8 cellular contexts compared by ENCODE assay signal in genomic region chr2:39435974-39436591, GRCh38. TPM values are rescaled to one million over a fixed set of nuclear protein-coding genes. Genes with fewer than 3 reads are reported as not detected.
A peak's percentile ranks its signal among the peaks of the same experiment; 100 is the strongest.
DNase-seq lines count a peak whose midpoint lies in the region; ATAC-seq and TF ChIP-seq lines count a peak whose summit lies in the region.

No MANE protein-coding gene starts in this region.

- H3K9me3 Mint-ChIP-seq in CD8-positive, alpha-beta memory T cell: no peaks in the 10 kb centered on the region
- H3K9me3 Mint-ChIP-seq in T-helper 2 cell treated with Interferon-gamma antibody and Interleukin-4, amounts not matched to agents 5 μg/mL and 100 μg/mL, for 36 hours: no peaks in the 10 kb centered on the region

- CTCF ChIA-PET in CD8-positive, alpha-beta memory T cell (lab: Charles Lee): interaction anchor here (1.5 kb wide), 1 partner anchor 8 kb away, joined by 4 read pairs; no protein-coding TSS in a partner anchor
- CTCF ChIA-PET in HEK293T (lab: Yijun Ruan, JAX): no interaction called here

- peak overlapping the region; percentile 87 to 95 (median 93) for H3K4me3 Mint-ChIP-seq in CD8-positive, alpha-beta memory T cell
- peak overlapping the region; percentile 92 for H3K4me3 Mint-ChIP-seq in T-helper 2 cell treated with Interferon-gamma antibody and Interleukin-4, amounts not matched to agents 5 μg/mL and 100 μg/mL, for 36 hours

- H3K27me3 ChIP-seq in CD8-positive, alpha-beta memory T cell (ENCODE audit: insufficient read depth, low read length, poor library complexity, severe bottlenecking): no peaks in the 10 kb centered on the region
- H3K27me3 ChIP-seq in neural cell (ENCODE audit: insufficient read depth, low read depth, low read length): no peaks in the 10 kb centered on the region

- peaks cover 42% of the 10 kb centered on the region for H3K4me1 ChIP-seq in CD8-positive, alpha-beta memory T cell (ENCODE audit: insufficient read depth, low read length)

- H3K9ac ChIP-seq in neural cell (ENCODE audit: low read length): peak overlapping the region; percentile 91

- no peak for TF ChIP-seq EP300 in neural cell (conservative IDR thresholded peaks at IDR 0.05; ENCODE audit: poor library complexity, severe bottlenecking)

- no peak for TF ChIP-seq CTCF in fibroblast of the aortic adventitia (IDR thresholded peaks at IDR 0.05; ENCODE audit: insufficient read depth, low read length)
- TF ChIP-seq CTCF in neural cell (IDR thresholded peaks at IDR 0.05; ENCODE audit: poor library complexity, severe bottlenecking): no peak

- POLR2A ChIA-PET in CD8-positive, alpha-beta memory T cell (lab: Charles Lee): no interaction called here
- POLR2A ChIA-PET in HEK293T (lab: Yijun Ruan, JAX): interaction anchor here (0.6 to 1.7 kb wide), 6 partner anchors 14 to 73 kb away, joined by 3 to 4 read pairs (median 4); no protein-coding TSS in a partner anchor

- no peaks in the 10 kb centered on the region for H4K20me1 ChIP-seq in neural cell (ENCODE audit: insufficient read depth)

- no peaks in the 10 kb centered on the region for H3K27me3 Mint-ChIP-seq in CD8-positive, alpha-beta memory T cell
- H3K27me3 Mint-ChIP-seq in T-helper 2 cell treated with Interferon-gamma antibody and Interleukin-4, amounts not matched to agents 5 μg/mL and 100 μg/mL, for 36 hours (ENCODE audit: low read depth): no peaks in the 10 kb centered on the region

- DNase-seq in CD8-positive, alpha-beta memory T cell: no peak
- DNase-seq in HEK293T (ENCODE audit: extremely low spot score): no peak
- no peak for DNase-seq in T-helper 2 cell treated with Interferon-gamma antibody and Interleukin-4, amounts not matched to agents 5 μg/mL and 100 μg/mL, for 36 hours (ENCODE audit: low spot score)
- peak; percentile 81 for DNase-seq in fibroblast of the aortic adventitia (ENCODE audit: low read depth)
- DNase-seq in HuH-7 (ENCODE audit: low spot score): no peak

- peak overlapping the region; percentile 60 to 95 (median 84) for H3K27ac Mint-ChIP-seq in CD8-positive, alpha-beta memory T cell
- H3K27ac Mint-ChIP-seq in T-helper 2 cell treated with Interferon-gamma antibody and Interleukin-4, amounts not matched to agents 5 μg/mL and 100 μg/mL, for 36 hours: peak overlapping the region; percentile 71

- ATAC-seq in GM18505 (IDR thresholded peaks at IDR 0.05; ENCODE audit: unreplicated experiment): no peak
- no peak for ATAC-seq in GM19328 (IDR thresholded peaks at IDR 0.05; ENCODE audit: unreplicated experiment)

- no peaks in the 10 kb centered on the region for H3K9me3 ChIP-seq in CD8-positive, alpha-beta memory T cell (ENCODE audit: low read length)
- H3K9me3 ChIP-seq in neural cell (ENCODE audit: low read length): no peaks in the 10 kb centered on the region

- H3K4me1 Mint-ChIP-seq in CD8-positive, alpha-beta memory T cell: peaks cover 45 to 68% (median 60%) of the 10 kb centered on the region in 3 donors
- H3K4me1 Mint-ChIP-seq in T-helper 2 cell treated with Interferon-gamma antibody and Interleukin-4, amounts not matched to agents 5 μg/mL and 100 μg/mL, for 36 hours (ENCODE audit: low read depth): peaks cover 42% of the 10 kb centered on the region

- H3F3A ChIP-seq in neural cell (ENCODE audit: insufficient read depth, low read length, poor library complexity, severe bottlenecking): no peaks in the 10 kb centered on the region

- no peaks in the 10 kb centered on the region for H3K9me2 ChIP-seq in neural cell (ENCODE audit: insufficient read depth, low read length)

- peak overlapping the region; percentile 68 for H3K27ac ChIP-seq in CD8-positive, alpha-beta memory T cell (ENCODE audit: low read depth, low read length)
- H3K27ac ChIP-seq in neural cell (ENCODE audit: low read length): peak overlapping the region; percentile 81

- TF ChIP-seq POLR2A in GM18505 (IDR thresholded peaks at IDR 0.05; ENCODE audit: borderline replicate concordance, extremely low read depth, insufficient read depth, insufficient read length): no peak

- H3K36me3 ChIP-seq in CD8-positive, alpha-beta memory T cell (ENCODE audit: insufficient read depth, low read length): no peaks in the 10 kb centered on the region
- H3K36me3 ChIP-seq in neural cell (ENCODE audit: insufficient read depth, low read length): no peaks in the 10 kb centered on the region

- peak overlapping the region; percentile 95 for H3K4me2 ChIP-seq in neural cell (ENCODE audit: low read length)

- H2AFZ ChIP-seq in neural cell (ENCODE audit: low read depth, low read length): peak overlapping the region; percentile 51

- H3K36me3 Mint-ChIP-seq in CD8-positive, alpha-beta memory T cell: peaks cover 0 to 8% (median 0%) of the 10 kb centered on the region in 3 donors
- peaks cover 3% of the 10 kb centered on the region for H3K36me3 Mint-ChIP-seq in T-helper 2 cell treated with Interferon-gamma antibody and Interleukin-4, amounts not matched to agents 5 μg/mL and 100 μg/mL, for 36 hours (ENCODE audit: low read depth)

- TF ChIP-seq RAD21 in neural cell (conservative IDR thresholded peaks at IDR 0.05): no peak

- H3K4me3 ChIP-seq in CD8-positive, alpha-beta memory T cell (ENCODE audit: low read length): peak overlapping the region; percentile 85
- H3K4me3 ChIP-seq in fibroblast of the aortic adventitia (ENCODE audit: low read depth, low read length): peak overlapping the region; percentile 94
- H3K4me3 ChIP-seq in neural cell (ENCODE audit: low read length): peak overlapping the region; percentile 93

- peaks cover 57% of the 10 kb centered on the region for H3K79me2 ChIP-seq in neural cell (replicated peaks; ENCODE audit: insufficient read depth, low read length)

TF ChIP-seq in HEK293T, 16 proteins besides CTCF, POLR2A, EP300 and RAD21:
- TF ChIP-seq HDGF (IDR thresholded peaks at IDR 0.05; ENCODE audit: borderline replicate concordance): no peak
- TF ChIP-seq, protein P1, sequence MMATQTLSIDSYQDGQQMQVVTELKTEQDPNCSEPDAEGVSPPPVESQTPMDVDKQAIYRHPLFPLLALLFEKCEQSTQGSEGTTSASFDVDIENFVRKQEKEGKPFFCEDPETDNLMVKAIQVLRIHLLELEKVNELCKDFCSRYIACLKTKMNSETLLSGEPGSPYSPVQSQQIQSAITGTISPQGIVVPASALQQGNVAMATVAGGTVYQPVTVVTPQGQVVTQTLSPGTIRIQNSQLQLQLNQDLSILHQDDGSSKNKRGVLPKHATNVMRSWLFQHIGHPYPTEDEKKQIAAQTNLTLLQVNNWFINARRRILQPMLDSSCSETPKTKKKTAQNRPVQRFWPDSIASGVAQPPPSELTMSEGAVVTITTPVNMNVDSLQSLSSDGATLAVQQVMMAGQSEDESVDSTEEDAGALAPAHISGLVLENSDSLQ (IDR thresholded peaks at IDR 0.05): 0 out of 2 replicates have a peak, but pooled peaks have one; percentile 25
- no peak for TF ChIP-seq FOXA1 (IDR thresholded peaks at IDR 0.05)
- TF ChIP-seq ARNT (IDR thresholded peaks at IDR 0.05): no peak
- no peak for TF ChIP-seq L3MBTL2 (conservative IDR thresholded peaks at IDR 0.05)
- no peak for TF ChIP-seq FOXK2 (IDR thresholded peaks at IDR 0.05)
- no peak for TF ChIP-seq CTBP1 (IDR thresholded peaks at IDR 0.05; ENCODE audit: borderline replicate concordance)
- TF ChIP-seq ELF4 (IDR thresholded peaks at IDR 0.05): no peak
- TF ChIP-seq BHLHE40 (IDR thresholded peaks at IDR 0.05; ENCODE audit: borderline replicate concordance): no peak

TF ChIP-seq in neural cell, 6 proteins besides CTCF, POLR2A, EP300 and RAD21:
- TF ChIP-seq MXI1 (conservative IDR thresholded peaks at IDR 0.05; ENCODE audit: poor library complexity, severe bottlenecking): no peak
- no peak for TF ChIP-seq SMC3 (conservative IDR thresholded peaks at IDR 0.05; ENCODE audit: poor library complexity)
- no peak for TF ChIP-seq EZH2 (IDR thresholded peaks at IDR 0.05; ENCODE audit: borderline replicate concordance, insufficient read depth, low read length, poor library complexity, severe bottlenecking)
- no peak for TF ChIP-seq POLR2AphosphoS5 (IDR thresholded peaks at IDR 0.05)
- TF ChIP-seq, protein P2, sequence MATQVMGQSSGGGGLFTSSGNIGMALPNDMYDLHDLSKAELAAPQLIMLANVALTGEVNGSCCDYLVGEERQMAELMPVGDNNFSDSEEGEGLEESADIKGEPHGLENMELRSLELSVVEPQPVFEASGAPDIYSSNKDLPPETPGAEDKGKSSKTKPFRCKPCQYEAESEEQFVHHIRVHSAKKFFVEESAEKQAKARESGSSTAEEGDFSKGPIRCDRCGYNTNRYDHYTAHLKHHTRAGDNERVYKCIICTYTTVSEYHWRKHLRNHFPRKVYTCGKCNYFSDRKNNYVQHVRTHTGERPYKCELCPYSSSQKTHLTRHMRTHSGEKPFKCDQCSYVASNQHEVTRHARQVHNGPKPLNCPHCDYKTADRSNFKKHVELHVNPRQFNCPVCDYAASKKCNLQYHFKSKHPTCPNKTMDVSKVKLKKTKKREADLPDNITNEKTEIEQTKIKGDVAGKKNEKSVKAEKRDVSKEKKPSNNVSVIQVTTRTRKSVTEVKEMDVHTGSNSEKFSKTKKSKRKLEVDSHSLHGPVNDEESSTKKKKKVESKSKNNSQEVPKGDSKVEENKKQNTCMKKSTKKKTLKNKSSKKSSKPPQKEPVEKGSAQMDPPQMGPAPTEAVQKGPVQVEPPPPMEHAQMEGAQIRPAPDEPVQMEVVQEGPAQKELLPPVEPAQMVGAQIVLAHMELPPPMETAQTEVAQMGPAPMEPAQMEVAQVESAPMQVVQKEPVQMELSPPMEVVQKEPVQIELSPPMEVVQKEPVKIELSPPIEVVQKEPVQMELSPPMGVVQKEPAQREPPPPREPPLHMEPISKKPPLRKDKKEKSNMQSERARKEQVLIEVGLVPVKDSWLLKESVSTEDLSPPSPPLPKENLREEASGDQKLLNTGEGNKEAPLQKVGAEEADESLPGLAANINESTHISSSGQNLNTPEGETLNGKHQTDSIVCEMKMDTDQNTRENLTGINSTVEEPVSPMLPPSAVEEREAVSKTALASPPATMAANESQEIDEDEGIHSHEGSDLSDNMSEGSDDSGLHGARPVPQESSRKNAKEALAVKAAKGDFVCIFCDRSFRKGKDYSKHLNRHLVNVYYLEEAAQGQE (IDR thresholded peaks at IDR 0.05; ENCODE audit: borderline replicate concordance): no peak
- TF ChIP-seq TAF1 (IDR thresholded peaks at IDR 0.05; ENCODE audit: low read depth): no peak

RNA-seq across cellular contexts. Expression of gene MAP4K3, which starts 1.0 kb away (rescaled TPM):
- 1 to 10 TPM; 7.0 to 8.2 TPM for total RNA-seq in CD8-positive, alpha-beta memory T cell
- polyA plus RNA-seq in CD8-positive, alpha-beta memory T cell: 2.7 TPM
- total RNA-seq in fibroblast of the aortic adventitia (ENCODE audit: low replicate concordance): 48.0 and 52.4 TPM in 2 replicates
- polyA plus RNA-seq in neural cell: 83.0 and 105 TPM in 2 replicates
- 153 and 167 TPM in 2 replicates for polyA minus RNA-seq in neural cell
